Comparison of ENCODE assay signal across 18 cellular contexts in the genomic region with DNA sequence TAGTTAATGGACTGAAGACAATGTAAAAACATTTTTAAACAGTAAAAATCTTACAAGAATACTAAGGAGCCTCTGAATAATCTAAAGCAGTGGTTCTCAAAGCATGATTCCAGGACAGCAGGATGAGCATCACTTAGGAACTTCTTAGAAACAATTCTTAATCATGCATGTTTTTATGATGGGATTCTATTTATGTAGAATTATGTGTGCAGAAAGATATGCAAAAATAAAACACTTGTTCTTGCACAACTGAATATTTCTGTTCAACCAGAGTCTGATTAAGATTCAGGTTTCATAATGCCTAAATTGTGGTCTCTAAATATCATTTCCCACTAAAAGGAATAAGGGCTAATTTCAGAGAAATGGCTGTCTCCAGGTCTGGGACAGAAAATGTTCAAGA.
DNase-seq lines count a peak whose midpoint lies in the region; ATAC-seq, FAIRE-seq and TF ChIP-seq lines count a peak whose summit lies in the region.
"Had no signal": no experiment of that assay in that cellular context is flagged by ENCODE, and none has a peak within 500 bp of the region (broad histone marks: within the 10 kb centered on the region; RNA-seq: fewer than 3 reads in every experiment).

No MANE protein-coding gene starts in this region.

- peaks cover 1% of the 10 kb centered on the region for H3K27me3 Mint-ChIP-seq in GM23338 (ENCODE audit: insufficient read depth, low read depth, poor library complexity)

- no peaks in the 10 kb centered on the region for H4K20me1 ChIP-seq in GM23338 (replicated peaks; ENCODE audit: insufficient read depth)

- no peaks in the 10 kb centered on the region for H3K9me2 ChIP-seq in GM23338 (ENCODE audit: insufficient read depth)

- H3K79me2 ChIP-seq in GM23338 (replicated peaks; ENCODE audit: insufficient read depth), result no peaks in the 10 kb centered on the region

- peaks cover 13% of the 10 kb centered on the region; the same call in 2 of the 3 replicates for H3K36me3 Mint-ChIP-seq in GM23338 (ENCODE audit: low read depth)

- H3K27me3 ChIP-seq in GM23338 (ENCODE audit: insufficient read depth), result no peaks in the 10 kb centered on the region
- H3K27me3 ChIP-seq: BLaER1 treated with 17β-estradiol and CSF1 and Interleukin-3, amounts not matched to agents 10 nM and 100 nM; SJCRH30 had no signal

- no peak overlapping the region for H3K27ac Mint-ChIP-seq in GM23338

- no peak overlapping the region for H2AFZ ChIP-seq in GM23338

- H3K27ac ChIP-seq in GM23338 (ENCODE audit: low read depth), result no peak overlapping the region
- H3K27ac ChIP-seq: BLaER1 treated with 17β-estradiol and CSF1 and Interleukin-3, amounts not matched to agents 10 nM and 100 nM; RWPE1; SJCRH30 had no signal

- no peaks in the 10 kb centered on the region for H3F3A ChIP-seq in GM23338 (replicated peaks; ENCODE audit: low read depth)

- ATAC-seq in GM18873 (IDR thresholded peaks at IDR 0.05; ENCODE audit: low FRiP score, unreplicated experiment), result no peak
- ATAC-seq in HG03469 (IDR thresholded peaks at IDR 0.05; ENCODE audit: unreplicated experiment), result no peak
- ATAC-seq in GM23338, result no peak
- ATAC-seq: K562, PC-3 had no signal

- no peak overlapping the region for H3K4me2 ChIP-seq in GM23338
- H3K4me2 ChIP-seq: BLaER1 treated with 17β-estradiol and CSF1 and Interleukin-3, amounts not matched to agents 10 nM and 100 nM had no signal

- FAIRE-seq in H54 (lab: Jason Lieb, UNC), result peak; percentile 38
- FAIRE-seq: K562 had no signal

- no peak overlapping the region for H3K4me3 Mint-ChIP-seq in GM23338

- peak; percentile 71 for DNase-seq in AG10803 (ENCODE audit: low read depth)
- DNase-seq in H54 (ENCODE audit: insufficient read length, low spot score), result no peak
- DNase-seq in choroid plexus epithelial cell (ENCODE audit: low read depth), result peak; percentile 41
- peak; percentile 54 for DNase-seq in iris pigment epithelial cell (ENCODE audit: low read depth)
- DNase-seq in DMS 273 (lab: John Stamatoyannopoulos, UW; ENCODE audit: unreplicated experiment), result no peak
- DNase-seq in GM23338 (ENCODE audit: low spot score), result no peak
- DNase-seq: DMS 273 treated with DMSO at 0.1 percent for 48 hours, NCI-H1436, NCI-H2081, NCI-H774, PC-3, SJCRH30, SW 1271 had no signal

- no peak for TF ChIP-seq POLR2A in H54 (IDR thresholded peaks at IDR 0.05; ENCODE audit: low read depth, low read length)

- no peak for TF ChIP-seq CTCF in AG10803 (conservative IDR thresholded peaks at IDR 0.05; ENCODE audit: low read length)
- TF ChIP-seq CTCF in choroid plexus epithelial cell (conservative IDR thresholded peaks at IDR 0.05; ENCODE audit: low read depth, low read length), result no peak
- no peak for TF ChIP-seq CTCF in GM23338 (conservative IDR thresholded peaks at IDR 0.05; ENCODE audit: low read depth in 2 of 2)

- H3K9me3 Mint-ChIP-seq in GM23338, result no peaks in the 10 kb centered on the region

- H3K4me1 ChIP-seq in GM23338 (ENCODE audit: insufficient read depth), result no peaks in the 10 kb centered on the region
- H3K4me1 ChIP-seq: BLaER1 treated with 17β-estradiol and CSF1 and Interleukin-3, amounts not matched to agents 10 nM and 100 nM; SJCRH30 had no signal

- peaks cover 10% of the 10 kb centered on the region; the same call in 1 of the 2 replicates for H3K36me3 ChIP-seq in GM23338 (ENCODE audit: insufficient read depth)

- no peaks in the 10 kb centered on the region for H3K4me1 Mint-ChIP-seq in GM23338

- H3K4me3 ChIP-seq in AG10803 (ENCODE audit: low read length), result no peak overlapping the region
- no peak overlapping the region for H3K4me3 ChIP-seq in choroid plexus epithelial cell (ENCODE audit: low read depth, low read length)
- H3K4me3 ChIP-seq in GM23338, result no peak overlapping the region
- H3K4me3 ChIP-seq: BLaER1 treated with 17β-estradiol and CSF1 and Interleukin-3, amounts not matched to agents 10 nM and 100 nM; K562; SJCRH30 had no signal

TF ChIP-seq in GM23338, 12 proteins besides CTCF, POLR2A, EP300 and RAD21 (continues in another document):
- TF ChIP-seq EZH2 (IDR thresholded peaks at IDR 0.05; ENCODE audit: low read depth, unreplicated experiment) (no peak), NANOG (IDR thresholded peaks at IDR 0.05; ENCODE audit: borderline replicate concordance) (no peak), ZNF331 (CRISPR knock-in tag; IDR thresholded peaks at IDR 0.05; ENCODE audit: low read depth) (no peak), ZNF114 (CRISPR knock-in tag; IDR thresholded peaks at IDR 0.05) (no peak), CREB1 (CRISPR knock-in tag; IDR thresholded peaks at IDR 0.05; ENCODE audit: low read depth) (no peak), JUNB (IDR thresholded peaks at IDR 0.05; ENCODE audit: unreplicated experiment) (no peak), STAT1 (IDR thresholded peaks at IDR 0.05; ENCODE audit: unreplicated experiment) (no peak), EZH2phosphoT487 (IDR thresholded peaks at IDR 0.05; ENCODE audit: unreplicated experiment) (no peak)
- TF ChIP-seq, protein P1, sequence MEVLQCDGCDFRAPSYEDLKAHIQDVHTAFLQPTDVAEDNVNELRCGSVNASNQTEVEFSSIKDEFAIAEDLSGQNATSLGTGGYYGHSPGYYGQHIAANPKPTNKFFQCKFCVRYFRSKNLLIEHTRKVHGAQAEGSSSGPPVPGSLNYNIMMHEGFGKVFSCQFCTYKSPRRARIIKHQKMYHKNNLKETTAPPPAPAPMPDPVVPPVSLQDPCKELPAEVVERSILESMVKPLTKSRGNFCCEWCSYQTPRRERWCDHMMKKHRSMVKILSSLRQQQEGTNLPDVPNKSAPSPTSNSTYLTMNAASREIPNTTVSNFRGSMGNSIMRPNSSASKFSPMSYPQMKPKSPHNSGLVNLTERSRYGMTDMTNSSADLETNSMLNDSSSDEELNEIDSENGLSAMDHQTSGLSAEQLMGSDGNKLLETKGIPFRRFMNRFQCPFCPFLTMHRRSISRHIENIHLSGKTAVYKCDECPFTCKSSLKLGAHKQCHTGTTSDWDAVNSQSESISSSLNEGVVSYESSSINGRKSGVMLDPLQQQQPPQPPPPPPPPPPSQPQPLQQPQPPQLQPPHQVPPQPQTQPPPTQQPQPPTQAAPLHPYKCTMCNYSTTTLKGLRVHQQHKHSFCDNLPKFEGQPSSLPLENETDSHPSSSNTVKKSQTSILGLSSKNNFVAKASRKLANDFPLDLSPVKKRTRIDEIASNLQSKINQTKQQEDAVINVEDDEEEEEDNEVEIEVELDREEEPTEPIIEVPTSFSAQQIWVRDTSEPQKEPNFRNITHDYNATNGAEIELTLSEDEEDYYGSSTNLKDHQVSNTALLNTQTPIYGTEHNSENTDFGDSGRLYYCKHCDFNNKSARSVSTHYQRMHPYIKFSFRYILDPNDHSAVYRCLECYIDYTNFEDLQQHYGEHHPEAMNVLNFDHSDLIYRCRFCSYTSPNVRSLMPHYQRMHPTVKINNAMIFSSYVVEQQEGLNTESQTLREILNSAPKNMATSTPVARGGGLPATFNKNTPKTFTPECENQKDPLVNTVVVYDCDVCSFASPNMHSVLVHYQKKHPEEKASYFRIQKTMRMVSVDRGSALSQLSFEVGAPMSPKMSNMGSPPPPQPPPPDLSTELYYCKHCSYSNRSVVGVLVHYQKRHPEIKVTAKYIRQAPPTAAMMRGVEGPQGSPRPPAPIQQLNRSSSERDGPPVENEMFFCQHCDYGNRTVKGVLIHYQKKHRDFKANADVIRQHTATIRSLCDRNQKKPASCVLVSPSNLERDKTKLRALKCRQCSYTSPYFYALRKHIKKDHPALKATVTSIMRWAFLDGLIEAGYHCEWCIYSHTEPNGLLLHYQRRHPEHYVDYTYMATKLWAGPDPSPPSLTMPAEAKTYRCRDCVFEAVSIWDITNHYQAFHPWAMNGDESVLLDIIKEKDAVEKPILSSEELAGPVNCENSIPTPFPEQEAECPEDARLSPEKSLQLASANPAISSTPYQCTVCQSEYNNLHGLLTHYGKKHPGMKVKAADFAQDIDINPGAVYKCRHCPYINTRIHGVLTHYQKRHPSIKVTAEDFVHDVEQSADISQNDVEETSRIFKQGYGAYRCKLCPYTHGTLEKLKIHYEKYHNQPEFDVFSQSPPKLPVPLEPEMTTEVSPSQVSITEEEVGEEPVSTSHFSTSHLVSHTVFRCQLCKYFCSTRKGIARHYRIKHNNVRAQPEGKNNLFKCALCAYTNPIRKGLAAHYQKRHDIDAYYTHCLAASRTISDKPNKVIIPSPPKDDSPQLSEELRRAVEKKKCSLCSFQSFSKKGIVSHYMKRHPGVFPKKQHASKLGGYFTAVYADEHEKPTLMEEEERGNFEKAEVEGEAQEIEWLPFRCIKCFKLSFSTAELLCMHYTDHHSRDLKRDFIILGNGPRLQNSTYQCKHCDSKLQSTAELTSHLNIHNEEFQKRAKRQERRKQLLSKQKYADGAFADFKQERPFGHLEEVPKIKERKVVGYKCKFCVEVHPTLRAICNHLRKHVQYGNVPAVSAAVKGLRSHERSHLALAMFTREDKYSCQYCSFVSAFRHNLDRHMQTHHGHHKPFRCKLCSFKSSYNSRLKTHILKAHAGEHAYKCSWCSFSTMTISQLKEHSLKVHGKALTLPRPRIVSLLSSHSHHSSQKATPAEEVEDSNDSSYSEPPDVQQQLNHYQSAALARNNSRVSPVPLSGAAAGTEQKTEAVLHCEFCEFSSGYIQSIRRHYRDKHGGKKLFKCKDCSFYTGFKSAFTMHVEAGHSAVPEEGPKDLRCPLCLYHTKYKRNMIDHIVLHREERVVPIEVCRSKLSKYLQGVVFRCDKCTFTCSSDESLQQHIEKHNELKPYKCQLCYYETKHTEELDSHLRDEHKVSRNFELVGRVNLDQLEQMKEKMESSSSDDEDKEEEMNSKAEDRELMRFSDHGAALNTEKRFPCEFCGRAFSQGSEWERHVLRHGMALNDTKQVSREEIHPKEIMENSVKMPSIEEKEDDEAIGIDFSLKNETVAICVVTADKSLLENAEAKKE (CRISPR knock-in tag; IDR thresholded peaks at IDR 0.05), result no peak
- TF ChIP-seq, protein P2, sequence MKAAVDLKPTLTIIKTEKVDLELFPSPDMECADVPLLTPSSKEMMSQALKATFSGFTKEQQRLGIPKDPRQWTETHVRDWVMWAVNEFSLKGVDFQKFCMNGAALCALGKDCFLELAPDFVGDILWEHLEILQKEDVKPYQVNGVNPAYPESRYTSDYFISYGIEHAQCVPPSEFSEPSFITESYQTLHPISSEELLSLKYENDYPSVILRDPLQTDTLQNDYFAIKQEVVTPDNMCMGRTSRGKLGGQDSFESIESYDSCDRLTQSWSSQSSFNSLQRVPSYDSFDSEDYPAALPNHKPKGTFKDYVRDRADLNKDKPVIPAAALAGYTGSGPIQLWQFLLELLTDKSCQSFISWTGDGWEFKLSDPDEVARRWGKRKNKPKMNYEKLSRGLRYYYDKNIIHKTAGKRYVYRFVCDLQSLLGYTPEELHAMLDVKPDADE (IDR thresholded peaks at IDR 0.05), result no peak

Comparison
In these comparisons a context has a peak if more than half of its experiments do, and no peak if none do; other contexts are left out.
1. DNase-seq: peak in AG10803 (single experiment), choroid plexus epithelial cell (single experiment) and iris pigment epithelial cell (single experiment); none in H54 (single experiment), DMS 273 (single experiment) and GM23338 (single experiment).